In genomic region chr17:42067371-42068180, GRCh38 we compare ENCODE assay signal across 8 cellular contexts. TPM values are rescaled to one million over a fixed set of nuclear protein-coding genes. Genes with fewer than 3 reads are reported as not detected.
DNase-seq lines count a peak whose midpoint lies in the region; ATAC-seq and TF ChIP-seq lines count a peak whose summit lies in the region.

No MANE protein-coding gene starts in this region.

- H3K27ac ChIP-seq in lower lobe of right lung, result no peak overlapping the region

- TF ChIP-seq POLR2A in NB4 (IDR thresholded peaks at IDR 0.05; ENCODE audit: extremely low read depth, insufficient read length), result no peak

- peaks cover 14% of the 10 kb centered on the region for H3K4me1 ChIP-seq in lower lobe of right lung

- ATAC-seq in lower lobe of right lung (peak; percentile 65 to 70), GM21360 (IDR thresholded peaks at IDR 0.05; ENCODE audit: unreplicated experiment) (no peak), GM21786 (IDR thresholded peaks at IDR 0.05; ENCODE audit: unreplicated experiment) (no peak)

- H3K36me3 ChIP-seq in GM06990 (ENCODE audit: control insufficient read depth, insufficient read depth, low read length), result no peaks in the 10 kb centered on the region
- no peaks in the 10 kb centered on the region for H3K36me3 ChIP-seq in lower lobe of right lung

- TF ChIP-seq CTCF in GM06990 (IDR thresholded peaks at IDR 0.05; ENCODE audit: insufficient read depth, low read length, poor library complexity, severe bottlenecking), result peak; percentile 92
- TF ChIP-seq CTCF in NB4 (IDR thresholded peaks at IDR 0.05; ENCODE audit: low read depth, low read length), result peak; percentile 89
- peak; percentile 92 for TF ChIP-seq CTCF in lower lobe of right lung (IDR thresholded peaks at IDR 0.05)

- peak; percentile 47 for DNase-seq in GM06990 (ENCODE audit: extremely low read depth, insufficient read length)
- peak; percentile 68 for DNase-seq in NB4 (ENCODE audit: low read depth)
- peak; percentile 54 for DNase-seq in activated CD4-positive, alpha-beta T cell treated with anti-CD3 and anti-CD28 coated beads for 1 hour
- DNase-seq in cerebellum (ENCODE audit: low spot score), result peak; percentile 49
- peak; percentile 72 for DNase-seq in lower lobe of right lung
- DNase-seq in stimulated activated CD8-positive, alpha-beta memory T cell treated with anti-CD3 and anti-CD28 coated beads, Interleukin-12 subunit alpha, Interleukin-12 subunit beta, amount 100 ng/mL, for 4 hours (ENCODE audit: low read depth), result peak; percentile 24

- H3K27me3 ChIP-seq in GM06990 (replicated peaks; ENCODE audit: control insufficient read depth, insufficient read depth, low read length) (peaks cover 2% of the 10 kb centered on the region; the same call in 1 of the 2 replicates), lower lobe of right lung (ENCODE audit: low read depth) (peaks cover 25% of the 10 kb centered on the region)

- H3K4me3 ChIP-seq in GM06990 (replicated peaks; ENCODE audit: low read depth, low read length) (no peak overlapping the region), NB4 (ENCODE audit: low read depth, low read length) (no peak overlapping the region), lower lobe of right lung (no peak overlapping the region)

- no peaks in the 10 kb centered on the region for H3K9me3 ChIP-seq in lower lobe of right lung

- intact Hi-C loops in lower lobe of right lung (cut with DNase I), result no loop called here

RNA-seq across cellular contexts. Expression of gene C17orf113, which starts 17.2 kb away (rescaled TPM):
- total RNA-seq in cerebellum (5.9 TPM), lower lobe of right lung (0.89 TPM)

RNA-seq across cellular contexts. Expression of gene ZNF385C, which starts 30.7 kb away (rescaled TPM):
- 7.4 TPM for total RNA-seq in cerebellum
- 1.2 TPM for total RNA-seq in lower lobe of right lung

RNA-seq across cellular contexts. Expression of gene DHX58, which starts 44.9 kb away (rescaled TPM):
- total RNA-seq in cerebellum, result 2.4 TPM
- total RNA-seq in lower lobe of right lung, result 40.4 TPM

RNA-seq across cellular contexts. Expression of gene NKIRAS2, which starts 47.7 kb away (rescaled TPM):
- total RNA-seq in cerebellum, result 30.5 TPM
- total RNA-seq in lower lobe of right lung, result 27.1 TPM

RNA-seq across cellular contexts. Expression of gene DNAJC7, which starts 50.3 kb away (rescaled TPM):
- total RNA-seq in cerebellum, result 76.5 TPM
- 82.0 TPM for total RNA-seq in lower lobe of right lung

Comparison
In these comparisons a context has a peak if more than half of its experiments do, and no peak if none do; other contexts are left out.
1. ATAC-seq: peak in lower lobe of right lung (2 of 2); none in GM21360 (single experiment) and GM21786 (single experiment).
2. RNA of gene DHX58, which starts 44.9 kb away (total RNA-seq): 40.4 TPM in lower lobe of right lung (single experiment); 2.4 TPM in cerebellum (single experiment); every median in the first group is over 10 times any median in the second.
3. Peak in every context shown above with its lines, with median percentiles within 50 percentile points of each other: DNase-seq and CTCF ChIP-seq.